In the genomic region with DNA sequence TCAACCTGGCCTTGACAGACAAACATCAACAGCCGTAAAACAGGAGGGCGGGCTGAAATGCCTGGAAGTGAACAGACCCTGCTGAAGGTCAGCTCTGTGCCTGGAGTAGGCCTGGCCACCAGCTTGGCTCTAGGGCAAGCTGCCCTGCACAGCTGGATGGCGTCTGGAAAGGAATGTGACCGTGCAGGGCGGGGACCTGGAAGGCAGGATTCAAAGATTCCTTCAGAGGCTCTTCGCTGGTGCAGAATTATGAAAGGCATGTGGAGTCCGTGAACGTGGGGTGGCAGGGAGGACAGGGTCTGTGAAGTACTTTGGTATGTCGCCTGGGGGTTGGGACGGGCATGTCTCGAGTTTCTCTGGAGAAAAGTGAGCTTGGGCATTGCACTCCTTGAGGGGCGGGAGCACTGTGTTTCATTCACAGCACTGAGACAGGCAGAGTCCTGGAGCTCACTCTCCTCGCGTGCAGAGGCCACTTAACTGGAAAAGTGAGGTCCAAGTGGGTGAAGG, we compare ENCODE assay signal across 8 cellular contexts. TPM values are rescaled to one million over a fixed set of nuclear protein-coding genes. Genes with fewer than 3 reads are reported as not detected.
DNase-seq lines count a peak whose midpoint lies in the region; ATAC-seq, FAIRE-seq and TF ChIP-seq lines count a peak whose summit lies in the region.

No MANE protein-coding gene starts in this region.

- intact Hi-C loops in left colon (cut with DNase I, micrococcal nuclease), result no loop called here

- peaks cover 57% of the 10 kb centered on the region for H3K79me2 ChIP-seq in astrocyte (ENCODE audit: insufficient read depth, low read length)

- H3K27ac Mint-ChIP-seq in astrocyte (ENCODE audit: unreplicated experiment), result peak overlapping the region; percentile 89

- peaks cover 27% of the 10 kb centered on the region for H3K4me1 Mint-ChIP-seq in astrocyte (ENCODE audit: low read depth, unreplicated experiment)

- DNase-seq in stimulated activated CD4-positive, alpha-beta T cell treated with anti-CD3 and anti-CD28 coated beads, Interleukin-15, amount 100 ng/mL, for 24 hours, result peak; percentile 42
- DNase-seq in stimulated activated CD4-positive, alpha-beta T cell treated with anti-CD3 and anti-CD28 coated beads, Interleukin-12 subunit alpha, Interleukin-12 subunit beta, amount 100 ng/mL, for 4 hours, result no peak
- no peak for DNase-seq in astrocyte (ENCODE audit: low read depth)
- DNase-seq in left colon, result peak in 1 of 2 donors; percentile 55
- DNase-seq in superior temporal gyrus (ENCODE audit: extremely low spot score), result peak; percentile 11
- DNase-seq in HUDEP-2 (lab: John Stamatoyannopoulos, UW; ENCODE audit: unreplicated experiment in 76 of 76), result no peak
- no peak for DNase-seq in NCI-H774 (lab: John Stamatoyannopoulos, UW)

- H3K4me3 Mint-ChIP-seq in astrocyte (ENCODE audit: unreplicated experiment), result peak overlapping the region; percentile 98

- H3K4me3 ChIP-seq in astrocyte (ENCODE audit: insufficient read depth, low read depth, low read length), result peak overlapping the region; percentile 96

- no peak for FAIRE-seq in astrocyte (lab: Jason Lieb, UNC)

- H4K20me1 ChIP-seq in astrocyte (ENCODE audit: insufficient read depth, low read length), result peaks cover 58% of the 10 kb centered on the region

- H2AFZ ChIP-seq in astrocyte (ENCODE audit: low read depth, low read length), result no peak overlapping the region

- H3K27me3 ChIP-seq in astrocyte (ENCODE audit: insufficient read depth, low read length), result no peaks in the 10 kb centered on the region

- H3K36me3 Mint-ChIP-seq in astrocyte (ENCODE audit: low read depth, unreplicated experiment), result peaks cover 25% of the 10 kb centered on the region

- H3K9ac ChIP-seq in astrocyte (ENCODE audit: low read length), result peak overlapping the region; percentile 92

- H3K4me1 ChIP-seq in astrocyte (ENCODE audit: insufficient read depth, low read length), result peaks cover 30% of the 10 kb centered on the region

- H3K9me3 ChIP-seq in astrocyte (ENCODE audit: insufficient read depth, low read depth, low read length), result no peaks in the 10 kb centered on the region

- peak overlapping the region; percentile 69 for H3K27ac ChIP-seq in astrocyte (ENCODE audit: low read depth, low read length)

- ATAC-seq in left colon, result peak; percentile 20
- no peak for ATAC-seq in GM19452 (IDR thresholded peaks at IDR 0.05; ENCODE audit: unreplicated experiment)

- H3K27me3 Mint-ChIP-seq in astrocyte (ENCODE audit: low read depth, unreplicated experiment), result no peaks in the 10 kb centered on the region

- peak overlapping the region; percentile 98 for H3K4me2 ChIP-seq in astrocyte (ENCODE audit: low read length)

- no peak for TF ChIP-seq CTCF in astrocyte (IDR thresholded peaks at IDR 0.05; ENCODE audit: insufficient read depth, low read depth, low read length)

- H3K36me3 ChIP-seq in astrocyte (ENCODE audit: insufficient read depth, low read length), result peaks cover 10% of the 10 kb centered on the region

- H3K9me3 Mint-ChIP-seq in astrocyte (ENCODE audit: unreplicated experiment), result no peaks in the 10 kb centered on the region

RNA-seq across cellular contexts. Expression of a gene that starts 1.5 kb away (rescaled TPM):
- total RNA-seq in astrocyte (182 and 201 TPM in 2 replicates), left colon (10 to 100 TPM; 76.1 to 91.5 TPM)

RNA-seq across cellular contexts. Expression of a gene that starts 32.4 kb away (rescaled TPM):
- 2.0 and 4.6 TPM in 2 replicates for total RNA-seq in astrocyte
- 10 to 100 TPM; 44.5 to 45.5 TPM for total RNA-seq in left colon

RNA-seq across cellular contexts. Expression of a gene that starts 40.1 kb away (rescaled TPM):
- total RNA-seq in astrocyte, result 21.4 and 21.8 TPM in 2 replicates
- total RNA-seq in left colon, result 10 to 100 TPM; 25.3 to 43.4 TPM

RNA-seq across cellular contexts. Expression of a gene that starts 47.6 kb away (rescaled TPM):
- total RNA-seq in astrocyte (22.5 and 24.1 TPM in 2 replicates), left colon (10 to 100 TPM; 25.1 to 39.6 TPM)

RNA-seq across cellular contexts. Expression of a gene that starts 58.8 kb away (rescaled TPM):
- total RNA-seq in astrocyte (not detected in 2 replicates), left colon (not detected)

Comparison
In these comparisons a context has a peak if more than half of its experiments do, and no peak if none do; other contexts are left out.
1. DNase-seq: peak in stimulated activated CD4-positive, alpha-beta T cell treated with anti-CD3 and anti-CD28 coated beads, Interleukin-15, amount 100 ng/mL, for 24 hours (single experiment) and superior temporal gyrus (single experiment); none in stimulated activated CD4-positive, alpha-beta T cell treated with anti-CD3 and anti-CD28 coated beads, Interleukin-12 subunit alpha, Interleukin-12 subunit beta, amount 100 ng/mL, for 4 hours (single experiment), astrocyte (single experiment), HUDEP-2 (0 of 76) and NCI-H774 (single experiment).